ENCODE assay signal across 20 cellular contexts in the genomic region with DNA sequence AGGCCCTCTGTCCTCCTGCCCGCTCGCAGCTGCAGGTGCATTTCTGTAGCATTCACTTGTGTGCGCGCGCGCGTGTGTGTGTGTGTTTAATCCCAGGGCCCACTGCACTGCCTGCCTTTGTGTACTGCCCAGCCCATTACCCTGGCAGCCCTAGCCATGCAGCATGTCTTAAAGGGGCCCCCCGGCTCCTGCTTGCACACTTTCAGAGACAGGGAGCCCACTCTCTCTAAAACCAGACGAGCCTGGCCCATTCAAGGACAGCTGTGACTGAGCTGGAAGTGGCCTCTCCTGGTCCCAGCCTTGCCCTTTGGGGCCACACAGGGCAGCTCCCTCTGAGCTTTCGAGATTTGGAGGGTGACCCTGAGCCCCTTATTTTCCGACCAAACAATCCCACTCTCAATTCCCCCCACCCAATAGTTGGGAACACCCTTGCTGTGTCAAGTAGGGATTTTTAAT.
DNase-seq lines count a peak whose midpoint lies in the region; ATAC-seq, FAIRE-seq and TF ChIP-seq lines count a peak whose summit lies in the region.
"Had no signal": no experiment of that assay in that cellular context is flagged by ENCODE, and none has a peak within 500 bp of the region (broad histone marks: within the 10 kb centered on the region; RNA-seq: fewer than 3 reads in every experiment).

No MANE protein-coding gene starts in this region.

- peaks cover 45% of the 10 kb centered on the region for H3K4me1 Mint-ChIP-seq in Calu3 (ENCODE audit: low read depth, unreplicated experiment)

- H3K27ac Mint-ChIP-seq in Calu3 (ENCODE audit: unreplicated experiment): peak overlapping the region; percentile 46
- H3K27ac Mint-ChIP-seq: activated CD4-positive, alpha-beta memory T cell treated with anti-CD3 and anti-CD28 coated beads for 36 hours; activated naive CD4-positive, alpha-beta T cell treated with anti-CD3 and anti-CD28 coated beads, Interleukin-2, amount 50 U/mL, for 24 hours; activated T-cell treated with anti-CD3 and anti-CD28 coated beads, Interleukin-2, amount 50 U/mL, for 24 hours; CD8-positive, alpha-beta T cell; effector memory CD8-positive, alpha-beta T cell; stimulated activated naive B cell treated with anti-CD40 and anti-IgM and Interleukin-4, amounts not matched to agents 10 μg/mL and 1 μg/mL and 100 μg/mL, for 72 hours; T-helper 1 cell treated with Interleukin-12 subunit alpha and Interleukin-12 subunit beta and Interleukin-4 antibody, amounts not matched to agents 30 μg/mL and 1 μg/mL, for 36 hours had no signal

- H3K27me3 Mint-ChIP-seq in Calu3 (ENCODE audit: unreplicated experiment): no peaks in the 10 kb centered on the region
- H3K27me3 Mint-ChIP-seq: activated CD4-positive, alpha-beta memory T cell treated with anti-CD3 and anti-CD28 coated beads for 36 hours; activated naive CD4-positive, alpha-beta T cell treated with anti-CD3 and anti-CD28 coated beads, Interleukin-2, amount 50 U/mL, for 24 hours; activated T-cell treated with anti-CD3 and anti-CD28 coated beads, Interleukin-2, amount 50 U/mL, for 24 hours; effector memory CD8-positive, alpha-beta T cell; naive thymus-derived CD8-positive, alpha-beta T cell; stimulated activated naive B cell treated with anti-CD40 and anti-IgM and Interleukin-4, amounts not matched to agents 10 μg/mL and 1 μg/mL and 100 μg/mL, for 72 hours had no signal

- DNase-seq in Calu3 (no peak), adrenal gland (no peak), kidney (peak; percentile 30), sigmoid colon (no peak), GM19240 (ENCODE audit: insufficient read length, low spot score) (no peak), foreskin keratinocyte (no peak)
- DNase-seq: activated CD4-positive, alpha-beta memory T cell treated with anti-CD3 and anti-CD28 coated beads for 36 hours; activated T-cell treated with anti-CD3 and anti-CD28 coated beads, Interleukin-2, amount 50 U/mL, for 24 hours; effector memory CD8-positive, alpha-beta T cell; Kasumi-1; naive thymus-derived CD8-positive, alpha-beta T cell; NCI-H1105 treated with DMSO at 0.1 percent for 48 hours; stimulated activated naive B cell treated with anti-CD40 and anti-IgM and Interleukin-4, amounts not matched to agents 10 μg/mL and 1 μg/mL and 100 μg/mL, for 72 hours had no signal

- TF ChIP-seq POLR2A in adrenal gland (IDR thresholded peaks at IDR 0.05) (no peak), sigmoid colon (IDR thresholded peaks at IDR 0.05) (no peak)

- H3K27ac ChIP-seq in adrenal gland: peak overlapping the region in 4 of 5 donors; percentile 43 to 88 (median 72)
- peak overlapping the region in 1 of 2 donors; percentile 47 for H3K27ac ChIP-seq in kidney (ENCODE audit: low read depth in 2 of 2, low read length in 2 of 2)
- H3K27ac ChIP-seq in sigmoid colon: peak overlapping the region; percentile 79 to 94 (median 90)
- no peak overlapping the region for H3K27ac ChIP-seq in foreskin keratinocyte
- H3K27ac ChIP-seq: VCaP had no signal

- peaks cover 25% of the 10 kb centered on the region for H3K36me3 Mint-ChIP-seq in Calu3 (ENCODE audit: insufficient read depth, unreplicated experiment)
- H3K36me3 Mint-ChIP-seq: activated CD4-positive, alpha-beta memory T cell treated with anti-CD3 and anti-CD28 coated beads for 36 hours; activated naive CD4-positive, alpha-beta T cell treated with anti-CD3 and anti-CD28 coated beads, Interleukin-2, amount 50 U/mL, for 24 hours; CD8-positive, alpha-beta T cell; naive thymus-derived CD8-positive, alpha-beta T cell; stimulated activated naive B cell treated with anti-CD40 and anti-IgM and Interleukin-4, amounts not matched to agents 10 μg/mL and 1 μg/mL and 100 μg/mL, for 72 hours had no signal

- BruUV-seq in Calu3 (replicated peaks; lab: Mats Ljungman, UMichigan): no TSS peak

- H3K4me1 ChIP-seq in adrenal gland (replicated peaks in 1 of 2) (peaks cover 77 to 82% of the 10 kb centered on the region in 2 donors), kidney (ENCODE audit: control insufficient read depth in 1 of 2, insufficient read depth in 1 of 2, low read depth in 1 of 2, low read length in 2 of 2) (peaks cover 66 to 81% of the 10 kb centered on the region in 2 donors), sigmoid colon (peaks cover 0 to 99% (median 98%) of the 10 kb centered on the region in 4 donors), foreskin keratinocyte (peaks cover 8% of the 10 kb centered on the region)
- H3K4me1 ChIP-seq: HAP-1 had no signal

- no peak for TF ChIP-seq EP300 in sigmoid colon (IDR thresholded peaks at IDR 0.05)

- 77 to 81% (median 80%) methylated on average over 10 to 11 of the region's 11 CpGs for WGBS in adrenal gland, 4 donors
- WGBS in sigmoid colon, 2 donors: 28 to 69% methylated on average over 11 of the region's 11 CpGs

- peak overlapping the region in 1 of 2 donors; percentile 55 for H3K9ac ChIP-seq in kidney (ENCODE audit: low read length in 2 of 2)

- H3K36me3 ChIP-seq in adrenal gland (replicated peaks in 1 of 2) (no peaks in the 10 kb centered on the region), kidney (ENCODE audit: control insufficient read depth in 1 of 2, insufficient read depth in 2 of 2, low read length in 2 of 2) (no peaks in the 10 kb centered on the region), sigmoid colon (no peaks in the 10 kb centered on the region)
- H3K36me3 ChIP-seq: HAP-1 had no signal

- no peak overlapping the region for H3K4me3 ChIP-seq in adrenal gland
- no peak overlapping the region for H3K4me3 ChIP-seq in kidney (ENCODE audit: low read length in 2 of 2)
- no peak overlapping the region for H3K4me3 ChIP-seq in sigmoid colon
- H3K4me3 ChIP-seq: HAP-1 had no signal

- no peaks in the 10 kb centered on the region for H3K9me3 ChIP-seq in adrenal gland (replicated peaks in 1 of 3)
- no peaks in the 10 kb centered on the region for H3K9me3 ChIP-seq in kidney (ENCODE audit: control insufficient read depth in 1 of 2, low read length in 2 of 2)
- H3K9me3 ChIP-seq in sigmoid colon: no peaks in the 10 kb centered on the region
- H3K9me3 ChIP-seq: HAP-1 had no signal

- H3K4me3 Mint-ChIP-seq in Calu3 (ENCODE audit: low read depth, unreplicated experiment): peak overlapping the region; percentile 10
- H3K4me3 Mint-ChIP-seq: activated CD4-positive, alpha-beta memory T cell treated with anti-CD3 and anti-CD28 coated beads for 36 hours; activated naive CD4-positive, alpha-beta T cell treated with anti-CD3 and anti-CD28 coated beads, Interleukin-2, amount 50 U/mL, for 24 hours; activated T-cell treated with anti-CD3 and anti-CD28 coated beads, Interleukin-2, amount 50 U/mL, for 24 hours; CD8-positive, alpha-beta T cell; effector memory CD8-positive, alpha-beta T cell; naive thymus-derived CD8-positive, alpha-beta T cell; stimulated activated naive B cell treated with anti-CD40 and anti-IgM and Interleukin-4, amounts not matched to agents 10 μg/mL and 1 μg/mL and 100 μg/mL, for 72 hours; T-helper 1 cell treated with Interleukin-12 subunit alpha and Interleukin-12 subunit beta and Interleukin-4 antibody, amounts not matched to agents 30 μg/mL and 1 μg/mL, for 36 hours had no signal

- no peak for ATAC-seq in GM18511 (IDR thresholded peaks at IDR 0.05; ENCODE audit: unreplicated experiment)
- ATAC-seq in HG03280 (IDR thresholded peaks at IDR 0.05; ENCODE audit: unreplicated experiment): no peak
- no peak for ATAC-seq in foreskin keratinocyte
- ATAC-seq: CD8-positive, alpha-beta T cell; effector memory CD8-positive, alpha-beta T cell; naive thymus-derived CD8-positive, alpha-beta T cell; stimulated activated naive B cell treated with anti-CD40 and anti-IgM and Interleukin-4, amounts not matched to agents 10 μg/mL and 1 μg/mL and 100 μg/mL, for 72 hours had no signal

- H3K27me3 ChIP-seq in adrenal gland: no peaks in the 10 kb centered on the region
- no peaks in the 10 kb centered on the region for H3K27me3 ChIP-seq in sigmoid colon
- H3K27me3 ChIP-seq in foreskin keratinocyte: no peaks in the 10 kb centered on the region

- no peaks in the 10 kb centered on the region for H3K9me3 Mint-ChIP-seq in Calu3 (ENCODE audit: low read depth, unreplicated experiment)
- H3K9me3 Mint-ChIP-seq: activated CD4-positive, alpha-beta memory T cell treated with anti-CD3 and anti-CD28 coated beads for 36 hours; activated naive CD4-positive, alpha-beta T cell treated with anti-CD3 and anti-CD28 coated beads, Interleukin-2, amount 50 U/mL, for 24 hours; activated T-cell treated with anti-CD3 and anti-CD28 coated beads, Interleukin-2, amount 50 U/mL, for 24 hours; CD8-positive, alpha-beta T cell; effector memory CD8-positive, alpha-beta T cell; naive thymus-derived CD8-positive, alpha-beta T cell; stimulated activated naive B cell treated with anti-CD40 and anti-IgM and Interleukin-4, amounts not matched to agents 10 μg/mL and 1 μg/mL and 100 μg/mL, for 72 hours; T-helper 1 cell treated with Interleukin-12 subunit alpha and Interleukin-12 subunit beta and Interleukin-4 antibody, amounts not matched to agents 30 μg/mL and 1 μg/mL, for 36 hours had no signal

- TF ChIP-seq CTCF in Calu3 (IDR thresholded peaks at IDR 0.05; ENCODE audit: unreplicated experiment): no peak
- TF ChIP-seq CTCF in adrenal gland (IDR thresholded peaks at IDR 0.05): no peak
- no peak for TF ChIP-seq CTCF in kidney (IDR thresholded peaks at IDR 0.05; ENCODE audit: borderline replicate concordance, extremely low read depth, insufficient read depth)
- no peak for TF ChIP-seq CTCF in sigmoid colon (IDR thresholded peaks at IDR 0.05)
- no peak for TF ChIP-seq CTCF in foreskin keratinocyte (conservative IDR thresholded peaks at IDR 0.05)

- CTCF ChIA-PET in Calu3 (lab: Charles Lee): interaction anchor here (0.6 to 1.6 kb wide), 7 partner anchors 9 to 204 kb away, joined by 3 to 10 read pairs (median 4); no protein-coding TSS in a partner anchor

- intact Hi-C loops in Calu3 (cut with micrococcal nuclease; ENCODE audit: unreplicated experiment): no loop called here
- intact Hi-C loops in adrenal gland (cut with DNase I): no loop called here
- intact Hi-C loops in kidney (cut with DNase I): no loop called here
- intact Hi-C loops in sigmoid colon (cut with DNase I): no loop called here

- FAIRE-seq in kidney (lab: Jason Lieb, UNC): no peak
